34 cellular contexts compared by ENCODE assay signal in the genomic region with DNA sequence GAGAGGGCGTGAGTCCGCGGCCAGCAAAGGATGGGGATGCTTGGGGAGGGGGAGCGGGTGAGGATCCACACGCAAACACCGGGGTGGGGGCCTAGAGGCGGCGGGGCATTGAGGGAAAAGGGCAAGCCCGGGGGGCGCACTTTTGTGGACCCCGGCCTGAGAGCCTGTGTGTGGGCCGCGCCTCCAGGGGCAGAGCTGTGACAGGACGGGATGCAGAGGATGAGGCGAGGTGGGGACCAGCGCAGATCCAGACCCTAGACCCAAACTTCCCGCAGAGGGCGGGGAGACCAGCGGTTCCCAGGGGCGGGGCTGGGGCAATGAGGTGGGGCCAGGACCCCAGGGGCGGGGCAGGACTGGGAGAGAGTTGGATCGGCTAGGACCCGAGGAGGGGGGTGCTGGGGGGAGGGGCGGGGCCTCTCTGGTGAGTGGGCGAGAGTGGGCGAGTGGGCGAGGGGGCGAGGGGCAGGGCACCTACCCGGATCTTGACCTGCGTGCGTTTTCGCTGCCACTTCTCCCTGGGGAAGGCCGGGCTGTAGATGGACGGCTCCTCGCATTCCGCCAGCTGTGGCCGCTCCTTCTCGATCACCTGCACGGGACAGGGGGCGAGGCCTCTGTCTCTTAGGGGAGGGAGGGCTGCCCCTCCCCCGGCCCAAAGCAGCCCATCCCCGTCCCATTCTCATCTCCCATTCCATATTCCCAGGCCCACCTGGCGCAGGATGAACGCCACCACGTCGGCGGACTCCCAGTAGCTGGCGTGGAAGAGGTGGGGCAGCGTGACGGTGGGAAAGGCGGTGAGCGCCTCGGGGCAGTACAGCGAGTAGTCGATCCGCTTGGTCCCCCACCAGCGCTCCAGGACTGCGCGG. TPM values are rescaled to one million over a fixed set of nuclear protein-coding genes. Genes with fewer than 3 reads are reported as not detected.
"Had no signal": no experiment of that assay in that cellular context is flagged by ENCODE, and none has a peak within 500 bp of the region (broad histone marks: within the 10 kb centered on the region; RNA-seq: fewer than 3 reads in every experiment).

No MANE protein-coding gene starts in this region.

- H3K27me3 Mint-ChIP-seq: activated naive CD4-positive, alpha-beta T cell treated with anti-CD3 and anti-CD28 coated beads, Interleukin-2, amount 50 U/mL, for 24 hours; naive thymus-derived CD4-positive, alpha-beta T cell; progenitor cell of endocrine pancreas; stimulated activated naive B cell treated with anti-CD40 and anti-IgM and Interleukin-4, amounts not matched to agents 10 μg/mL and 1 μg/mL and 100 μg/mL, for 72 hours had no signal

- H3K27me3 ChIP-seq: body of pancreas, cardiac muscle cell, heart right ventricle, sigmoid colon, testis, uterus had no signal

- ATAC-seq: body of pancreas; heart right ventricle; naive thymus-derived CD4-positive, alpha-beta T cell; stimulated activated naive B cell treated with anti-CD40 and anti-IgM and Interleukin-4, amounts not matched to agents 10 μg/mL and 1 μg/mL and 100 μg/mL, for 72 hours had no signal

- H3K27ac ChIP-seq: body of pancreas, cardiac muscle cell, heart right ventricle, left ventricle myocardium inferior, sigmoid colon, testis, uterus, WERI-Rb-1 had no signal

- H3K4me3 ChIP-seq: body of pancreas, cardiac muscle cell, heart right ventricle, left ventricle myocardium inferior, sigmoid colon, smooth muscle cell, testis, uterus had no signal

- H3K27ac Mint-ChIP-seq: activated naive CD4-positive, alpha-beta T cell treated with anti-CD3 and anti-CD28 coated beads, Interleukin-2, amount 50 U/mL, for 24 hours; immature natural killer cell; progenitor cell of endocrine pancreas; stimulated activated naive B cell treated with anti-CD40 and anti-IgM and Interleukin-4, amounts not matched to agents 10 μg/mL and 1 μg/mL and 100 μg/mL, for 72 hours; T-helper 2 cell treated with Interferon-gamma antibody and Interleukin-4, amounts not matched to agents 5 μg/mL and 100 μg/mL, for 36 hours had no signal

- DNase-seq: activated CD4-positive, alpha-beta T cell treated with anti-CD3 and anti-CD28 coated beads, Interleukin-2, amount 50 U/mL, for 4 hours; activated CD8-positive, alpha-beta memory T cell treated with anti-CD3 and anti-CD28 coated beads for 24 hours; activated CD8-positive, alpha-beta memory T cell treated with anti-CD3 and anti-CD28 coated beads, Interleukin-2, amount 50 U/mL, for 4 hours; activated gamma-delta T cell treated with Interleukin-2 at 50 U/mL for 16 hours; activated T-cell treated with anti-CD3 and anti-CD28 coated beads, Interleukin-2, amount 50 U/mL, for 48 hours; anterior cingulate cortex; body of pancreas; dermis blood vessel endothelial cell; effector CD8-positive, alpha-beta T cell; erythroblast; foreskin fibroblast; heart right ventricle; immature natural killer cell; kidney glomerular epithelial cell; left ventricle myocardium inferior; naive thymus-derived CD4-positive, alpha-beta T cell; retina; sigmoid colon; stimulated activated CD4-positive, alpha-beta T cell treated with anti-CD3 and anti-CD28 coated beads, Interleukin-15, amount 100 ng/mL, for 24 hours; stimulated activated naive B cell treated with anti-CD40 and anti-IgM and Interleukin-4, amounts not matched to agents 10 μg/mL and 1 μg/mL and 100 μg/mL, for 72 hours; testis; trophoblast cell; uterus; WERI-Rb-1 had no signal

- H3K9me3 Mint-ChIP-seq: activated naive CD4-positive, alpha-beta T cell treated with anti-CD3 and anti-CD28 coated beads, Interleukin-2, amount 50 U/mL, for 24 hours; immature natural killer cell; neural crest cell; T-helper 2 cell treated with Interferon-gamma antibody and Interleukin-4, amounts not matched to agents 5 μg/mL and 100 μg/mL, for 36 hours had no signal

- H3K36me3 ChIP-seq: uterus had no signal

- H3K9me3 ChIP-seq: body of pancreas, heart right ventricle, left ventricle myocardium inferior, sigmoid colon, testis, uterus had no signal

- H3K4me3 Mint-ChIP-seq: activated naive CD4-positive, alpha-beta T cell treated with anti-CD3 and anti-CD28 coated beads, Interleukin-2, amount 50 U/mL, for 24 hours; immature natural killer cell; naive thymus-derived CD4-positive, alpha-beta T cell; neural crest cell; stimulated activated naive B cell treated with anti-CD40 and anti-IgM and Interleukin-4, amounts not matched to agents 10 μg/mL and 1 μg/mL and 100 μg/mL, for 72 hours; T-helper 2 cell treated with Interferon-gamma antibody and Interleukin-4, amounts not matched to agents 5 μg/mL and 100 μg/mL, for 36 hours had no signal

- H3K4me1 ChIP-seq: body of pancreas, sigmoid colon, testis, uterus had no signal

RNA-seq across cellular contexts. Expression of a gene that starts 28.6 kb away (rescaled TPM):
- total RNA-seq: body of pancreas; cardiac muscle cell; chondrocyte; dermis blood vessel endothelial cell; fibroblast of lung; heart right ventricle; left ventricle myocardium inferior; lung microvascular endothelial cell; naive thymus-derived CD4-positive, alpha-beta T cell; neural crest cell; osteocyte; progenitor cell of endocrine pancreas; sigmoid colon; smooth muscle cell; testis; uterus had no signal
